In genomic region chr11:43197357-43197756, GRCh38 we compare ENCODE assay signal across 1 cellular context.
TF ChIP-seq lines count a peak whose summit lies in the region.

No MANE protein-coding gene starts in this region.

TF ChIP-seq in HepG2, 621 proteins besides CTCF, POLR2A, EP300 and RAD21 (continued from another document):
- TF ChIP-seq REST (IDR thresholded peaks at IDR 0.05; ENCODE audit: borderline replicate concordance in 1 of 2, low read depth in 1 of 2, low read length in 2 of 2) (peak in 1 of 2 experiments; percentile 86; a peak in 3 of 4 replicates), ZNF703 (CRISPR knock-in tag; IDR thresholded peaks at IDR 0.05; ENCODE audit: borderline replicate concordance) (no peak), MIER2 (CRISPR knock-in tag; IDR thresholded peaks at IDR 0.05) (peak; percentile 74; the same call in 1 of the 2 replicates), ZNF468 (CRISPR knock-in tag; IDR thresholded peaks at IDR 0.05) (no peak)
